In the genomic region with DNA sequence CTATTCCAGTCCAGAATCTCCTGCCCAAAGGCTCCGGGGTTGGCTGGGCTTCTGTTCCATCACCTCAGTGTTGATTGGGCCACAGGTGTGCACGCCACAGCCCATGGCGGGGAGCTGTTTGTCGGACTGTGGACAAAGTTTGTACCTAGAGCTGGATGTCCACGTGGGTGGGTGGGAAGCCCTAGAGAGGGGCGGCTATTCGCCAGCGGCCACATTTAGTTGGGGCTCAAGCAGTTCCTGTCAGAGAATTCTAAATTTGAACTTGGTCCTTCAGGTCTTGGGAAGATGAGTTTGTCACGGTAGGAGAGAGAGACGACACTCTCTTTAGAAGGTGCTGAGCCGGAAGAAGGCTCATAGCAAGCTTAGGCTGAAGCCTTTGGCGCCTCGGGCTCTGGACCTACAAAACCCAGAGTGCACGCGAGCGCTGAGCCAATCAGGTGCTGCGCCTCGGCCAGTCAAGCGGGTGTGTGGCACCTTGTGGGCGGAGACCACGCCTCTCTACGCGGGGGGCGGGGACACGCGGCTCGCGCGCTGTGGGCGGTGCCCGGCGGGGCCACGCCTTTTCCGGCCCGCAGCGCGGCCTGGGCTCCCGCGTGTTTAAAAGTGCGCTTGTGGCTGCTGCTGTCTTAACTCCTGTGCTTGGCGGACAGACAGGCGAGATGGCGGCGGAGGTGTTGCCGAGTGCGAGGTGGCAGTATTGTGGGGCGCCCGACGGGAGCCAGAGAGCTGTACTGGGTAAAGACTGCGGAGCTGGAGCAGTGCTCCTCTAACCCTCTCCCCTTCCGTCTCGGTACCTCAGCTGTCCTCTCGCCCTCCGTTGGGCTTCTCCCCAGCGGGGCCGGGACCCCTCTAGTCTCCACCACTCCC, we compare ENCODE assay signal across 1 cellular context.
A peak's percentile ranks its signal among the peaks of the same experiment; 100 is the strongest.
TF ChIP-seq lines count a peak whose summit lies in the region.

A gene with protein sequence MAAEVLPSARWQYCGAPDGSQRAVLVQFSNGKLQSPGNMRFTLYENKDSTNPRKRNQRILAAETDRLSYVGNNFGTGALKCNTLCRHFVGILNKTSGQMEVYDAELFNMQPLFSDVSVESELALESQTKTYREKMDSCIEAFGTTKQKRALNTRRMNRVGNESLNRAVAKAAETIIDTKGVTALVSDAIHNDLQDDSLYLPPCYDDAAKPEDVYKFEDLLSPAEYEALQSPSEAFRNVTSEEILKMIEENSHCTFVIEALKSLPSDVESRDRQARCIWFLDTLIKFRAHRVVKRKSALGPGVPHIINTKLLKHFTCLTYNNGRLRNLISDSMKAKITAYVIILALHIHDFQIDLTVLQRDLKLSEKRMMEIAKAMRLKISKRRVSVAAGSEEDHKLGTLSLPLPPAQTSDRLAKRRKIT (plus strand): TSS at position 560 of the 867 bp plus-strand sequence. CDS start 100 bp downstream, at position 660.

TF ChIP-seq in HepG2, 621 proteins besides CTCF, POLR2A, EP300 and RAD21 (continued from another document and continues in another):
- TF ChIP-seq, protein P1, sequence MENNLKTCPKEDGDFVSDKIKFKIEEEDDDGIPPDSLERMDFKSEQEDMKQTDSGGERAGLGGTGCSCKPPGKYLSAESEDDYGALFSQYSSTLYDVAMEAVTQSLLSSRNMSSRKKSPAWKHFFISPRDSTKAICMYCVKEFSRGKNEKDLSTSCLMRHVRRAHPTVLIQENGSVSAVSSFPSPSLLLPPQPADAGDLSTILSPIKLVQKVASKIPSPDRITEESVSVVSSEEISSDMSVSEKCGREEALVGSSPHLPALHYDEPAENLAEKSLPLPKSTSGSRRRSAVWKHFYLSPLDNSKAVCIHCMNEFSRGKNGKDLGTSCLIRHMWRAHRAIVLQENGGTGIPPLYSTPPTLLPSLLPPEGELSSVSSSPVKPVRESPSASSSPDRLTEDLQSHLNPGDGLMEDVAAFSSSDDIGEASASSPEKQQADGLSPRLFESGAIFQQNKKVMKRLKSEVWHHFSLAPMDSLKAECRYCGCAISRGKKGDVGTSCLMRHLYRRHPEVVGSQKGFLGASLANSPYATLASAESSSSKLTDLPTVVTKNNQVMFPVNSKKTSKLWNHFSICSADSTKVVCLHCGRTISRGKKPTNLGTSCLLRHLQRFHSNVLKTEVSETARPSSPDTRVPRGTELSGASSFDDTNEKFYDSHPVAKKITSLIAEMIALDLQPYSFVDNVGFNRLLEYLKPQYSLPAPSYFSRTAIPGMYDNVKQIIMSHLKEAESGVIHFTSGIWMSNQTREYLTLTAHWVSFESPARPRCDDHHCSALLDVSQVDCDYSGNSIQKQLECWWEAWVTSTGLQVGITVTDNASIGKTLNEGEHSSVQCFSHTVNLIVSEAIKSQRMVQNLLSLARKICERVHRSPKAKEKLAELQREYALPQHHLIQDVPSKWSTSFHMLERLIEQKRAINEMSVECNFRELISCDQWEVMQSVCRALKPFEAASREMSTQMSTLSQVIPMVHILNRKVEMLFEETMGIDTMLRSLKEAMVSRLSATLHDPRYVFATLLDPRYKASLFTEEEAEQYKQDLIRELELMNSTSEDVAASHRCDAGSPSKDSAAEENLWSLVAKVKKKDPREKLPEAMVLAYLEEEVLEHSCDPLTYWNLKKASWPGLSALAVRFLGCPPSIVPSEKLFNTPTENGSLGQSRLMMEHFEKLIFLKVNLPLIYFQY (CRISPR knock-in tag; IDR thresholded peaks at IDR 0.05; ENCODE audit: borderline replicate concordance), result no peak
- TF ChIP-seq NFE2L1 (CRISPR knock-in tag; IDR thresholded peaks at IDR 0.05; ENCODE audit: borderline replicate concordance), result no peak
- no peak for TF ChIP-seq TEF (CRISPR knock-in tag; IDR thresholded peaks at IDR 0.05)
- peak; percentile 91; the same call in 1 of the 2 replicates for TF ChIP-seq RFXAP (CRISPR knock-in tag; IDR thresholded peaks at IDR 0.05; ENCODE audit: borderline replicate concordance)
- no peak for TF ChIP-seq TRIM24 (CRISPR knock-in tag; IDR thresholded peaks at IDR 0.05)
- TF ChIP-seq ARNT (IDR thresholded peaks at IDR 0.05), result no peak
- TF ChIP-seq, protein P2, sequence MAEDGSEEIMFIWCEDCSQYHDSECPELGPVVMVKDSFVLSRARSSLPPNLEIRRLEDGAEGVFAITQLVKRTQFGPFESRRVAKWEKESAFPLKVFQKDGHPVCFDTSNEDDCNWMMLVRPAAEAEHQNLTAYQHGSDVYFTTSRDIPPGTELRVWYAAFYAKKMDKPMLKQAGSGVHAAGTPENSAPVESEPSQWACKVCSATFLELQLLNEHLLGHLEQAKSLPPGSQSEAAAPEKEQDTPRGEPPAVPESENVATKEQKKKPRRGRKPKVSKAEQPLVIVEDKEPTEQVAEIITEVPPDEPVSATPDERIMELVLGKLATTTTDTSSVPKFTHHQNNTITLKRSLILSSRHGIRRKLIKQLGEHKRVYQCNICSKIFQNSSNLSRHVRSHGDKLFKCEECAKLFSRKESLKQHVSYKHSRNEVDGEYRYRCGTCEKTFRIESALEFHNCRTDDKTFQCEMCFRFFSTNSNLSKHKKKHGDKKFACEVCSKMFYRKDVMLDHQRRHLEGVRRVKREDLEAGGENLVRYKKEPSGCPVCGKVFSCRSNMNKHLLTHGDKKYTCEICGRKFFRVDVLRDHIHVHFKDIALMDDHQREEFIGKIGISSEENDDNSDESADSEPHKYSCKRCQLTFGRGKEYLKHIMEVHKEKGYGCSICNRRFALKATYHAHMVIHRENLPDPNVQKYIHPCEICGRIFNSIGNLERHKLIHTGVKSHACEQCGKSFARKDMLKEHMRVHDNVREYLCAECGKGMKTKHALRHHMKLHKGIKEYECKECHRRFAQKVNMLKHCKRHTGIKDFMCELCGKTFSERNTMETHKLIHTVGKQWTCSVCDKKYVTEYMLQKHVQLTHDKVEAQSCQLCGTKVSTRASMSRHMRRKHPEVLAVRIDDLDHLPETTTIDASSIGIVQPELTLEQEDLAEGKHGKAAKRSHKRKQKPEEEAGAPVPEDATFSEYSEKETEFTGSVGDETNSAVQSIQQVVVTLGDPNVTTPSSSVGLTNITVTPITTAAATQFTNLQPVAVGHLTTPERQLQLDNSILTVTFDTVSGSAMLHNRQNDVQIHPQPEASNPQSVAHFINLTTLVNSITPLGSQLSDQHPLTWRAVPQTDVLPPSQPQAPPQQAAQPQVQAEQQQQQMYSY (CRISPR knock-in tag; IDR thresholded peaks at IDR 0.05), result no peak
- no peak for TF ChIP-seq SP140L (CRISPR knock-in tag; IDR thresholded peaks at IDR 0.05; ENCODE audit: borderline replicate concordance)
- no peak for TF ChIP-seq DNMT1 (CRISPR knock-in tag; IDR thresholded peaks at IDR 0.05)
- 0 out of 2 replicates have a peak, but pooled peaks have one; percentile 28 for TF ChIP-seq ZNF891 (CRISPR knock-in tag; IDR thresholded peaks at IDR 0.05)
- no peak for TF ChIP-seq ZBTB34 (CRISPR knock-in tag; IDR thresholded peaks at IDR 0.05)
- TF ChIP-seq FOXM1 (CRISPR knock-in tag; IDR thresholded peaks at IDR 0.05), result no peak
- TF ChIP-seq NFRKB (IDR thresholded peaks at IDR 0.05), result no peak
- no peak for TF ChIP-seq AHR (CRISPR knock-in tag; IDR thresholded peaks at IDR 0.05)
- no peak for TF ChIP-seq ZBTB21 (CRISPR knock-in tag; IDR thresholded peaks at IDR 0.05)
- peak; percentile 82 for TF ChIP-seq E2F1 (CRISPR knock-in tag; IDR thresholded peaks at IDR 0.05)
- TF ChIP-seq RCOR2 (CRISPR knock-in tag; IDR thresholded peaks at IDR 0.05), result no peak
- TF ChIP-seq, protein P3, sequence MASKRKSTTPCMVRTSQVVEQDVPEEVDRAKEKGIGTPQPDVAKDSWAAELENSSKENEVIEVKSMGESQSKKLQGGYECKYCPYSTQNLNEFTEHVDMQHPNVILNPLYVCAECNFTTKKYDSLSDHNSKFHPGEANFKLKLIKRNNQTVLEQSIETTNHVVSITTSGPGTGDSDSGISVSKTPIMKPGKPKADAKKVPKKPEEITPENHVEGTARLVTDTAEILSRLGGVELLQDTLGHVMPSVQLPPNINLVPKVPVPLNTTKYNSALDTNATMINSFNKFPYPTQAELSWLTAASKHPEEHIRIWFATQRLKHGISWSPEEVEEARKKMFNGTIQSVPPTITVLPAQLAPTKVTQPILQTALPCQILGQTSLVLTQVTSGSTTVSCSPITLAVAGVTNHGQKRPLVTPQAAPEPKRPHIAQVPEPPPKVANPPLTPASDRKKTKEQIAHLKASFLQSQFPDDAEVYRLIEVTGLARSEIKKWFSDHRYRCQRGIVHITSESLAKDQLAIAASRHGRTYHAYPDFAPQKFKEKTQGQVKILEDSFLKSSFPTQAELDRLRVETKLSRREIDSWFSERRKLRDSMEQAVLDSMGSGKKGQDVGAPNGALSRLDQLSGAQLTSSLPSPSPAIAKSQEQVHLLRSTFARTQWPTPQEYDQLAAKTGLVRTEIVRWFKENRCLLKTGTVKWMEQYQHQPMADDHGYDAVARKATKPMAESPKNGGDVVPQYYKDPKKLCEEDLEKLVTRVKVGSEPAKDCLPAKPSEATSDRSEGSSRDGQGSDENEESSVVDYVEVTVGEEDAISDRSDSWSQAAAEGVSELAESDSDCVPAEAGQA (IDR thresholded peaks at IDR 0.05; ENCODE audit: low read depth), result peak; percentile 46; the same call in 1 of the 2 replicates
- TF ChIP-seq, protein P3 (CRISPR knock-in tag; IDR thresholded peaks at IDR 0.05; ENCODE audit: borderline replicate concordance), result no peak
- TF ChIP-seq ZNF556 (CRISPR knock-in tag; IDR thresholded peaks at IDR 0.05; ENCODE audit: borderline replicate concordance), result peak; percentile 80; the same call in 1 of the 2 replicates
- TF ChIP-seq, protein P4, sequence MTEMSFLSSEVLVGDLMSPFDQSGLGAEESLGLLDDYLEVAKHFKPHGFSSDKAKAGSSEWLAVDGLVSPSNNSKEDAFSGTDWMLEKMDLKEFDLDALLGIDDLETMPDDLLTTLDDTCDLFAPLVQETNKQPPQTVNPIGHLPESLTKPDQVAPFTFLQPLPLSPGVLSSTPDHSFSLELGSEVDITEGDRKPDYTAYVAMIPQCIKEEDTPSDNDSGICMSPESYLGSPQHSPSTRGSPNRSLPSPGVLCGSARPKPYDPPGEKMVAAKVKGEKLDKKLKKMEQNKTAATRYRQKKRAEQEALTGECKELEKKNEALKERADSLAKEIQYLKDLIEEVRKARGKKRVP (CRISPR knock-in tag; IDR thresholded peaks at IDR 0.05), result no peak
- no peak for TF ChIP-seq HES4 (CRISPR knock-in tag; IDR thresholded peaks at IDR 0.05; ENCODE audit: borderline replicate concordance)
- peak; percentile 65 for TF ChIP-seq GABPA (IDR thresholded peaks at IDR 0.05; ENCODE audit: low read depth, low read length)
- TF ChIP-seq GABPA (CRISPR knock-in tag; IDR thresholded peaks at IDR 0.05; ENCODE audit: low read depth), result peak; percentile 71
- TF ChIP-seq KDM5A (IDR thresholded peaks at IDR 0.05; ENCODE audit: borderline replicate concordance, low read length), result peak; percentile 55; the same call in 1 of the 2 replicates
- TF ChIP-seq PHF8 (CRISPR knock-in tag; IDR thresholded peaks at IDR 0.05), result peak; percentile 83
- peak; percentile 43; the same call in 1 of the 2 replicates for TF ChIP-seq HOXA5 (CRISPR knock-in tag; IDR thresholded peaks at IDR 0.05)
- TF ChIP-seq SPEN (CRISPR knock-in tag; IDR thresholded peaks at IDR 0.05; ENCODE audit: low read depth), result peak; percentile 68
- TF ChIP-seq HNF4A (CRISPR knock-in tag; IDR thresholded peaks at IDR 0.05), result peak; percentile 36; the same call in 1 of the 2 replicates
- no peak for TF ChIP-seq CERS6 (CRISPR knock-in tag; IDR thresholded peaks at IDR 0.05)
